In the genomic region with DNA sequence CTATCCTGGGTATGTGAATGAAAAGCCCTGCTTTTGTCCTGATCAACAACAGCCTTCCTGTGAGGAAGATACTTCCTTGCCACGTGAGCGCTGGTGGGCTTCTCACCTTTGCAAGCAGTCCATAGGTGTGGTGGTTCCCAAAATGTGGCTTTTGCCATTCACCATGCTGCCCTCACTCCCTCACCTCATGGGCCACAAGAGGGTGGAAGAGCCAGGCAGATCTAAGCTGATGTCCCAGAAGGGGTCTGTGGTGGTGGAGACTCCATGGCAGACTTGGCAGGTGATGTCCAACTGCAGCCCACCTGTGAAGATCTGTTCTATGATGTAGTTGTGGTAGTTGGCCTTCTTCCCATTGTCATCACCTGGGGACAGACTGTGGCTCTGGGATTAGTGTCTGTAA, we compare ENCODE assay signal across 26 cellular contexts.
"Had no signal": no experiment of that assay in that cellular context is flagged by ENCODE, and none has a peak within 500 bp of the region (broad histone marks: within the 10 kb centered on the region; RNA-seq: fewer than 3 reads in every experiment).

No MANE protein-coding gene starts in this region.

- H3K4me1 ChIP-seq: left ventricle myocardium inferior, neural progenitor cell, parathyroid adenoma, right atrium auricular region, right lobe of liver, stomach, testis, thyroid gland, transverse colon, upper lobe of left lung had no signal

- H3K4me3 ChIP-seq: hepatocyte, left ventricle myocardium inferior, lung, neural progenitor cell, right atrium auricular region, right lobe of liver, smooth muscle cell, stomach, testis, thyroid gland, transverse colon, upper lobe of left lung had no signal

- H3K4me2 ChIP-seq: hepatocyte, neural progenitor cell, smooth muscle cell had no signal

- H3K9me3 ChIP-seq: right lobe of liver, testis, thyroid gland had no signal

- H3K79me2 ChIP-seq: hepatocyte, parathyroid adenoma had no signal

- ATAC-seq: natural killer cell; right lobe of liver; stimulated activated naive B cell treated with anti-CD40 and anti-IgM and Interleukin-4, amounts not matched to agents 10 μg/mL and 1 μg/mL and 100 μg/mL, for 72 hours; stimulated activated naive CD8-positive, alpha-beta T cell treated with anti-CD3 and anti-CD28 coated beads, Interleukin-15, Interleukin-2, amounts not matched to agents 100 U/mL and 50 U/mL, for 24 hours had no signal

- DNase-seq: islet precursor cell; left ventricle myocardium inferior; mesendoderm; naive B cell; natural killer cell; nephron progenitor cell; occipital lobe; right lobe of liver; stimulated activated CD4-positive, alpha-beta T cell treated with anti-CD3 and anti-CD28 coated beads, Interleukin-1b, Interleukin-23, amount 100 ng/mL, for 48 hours; stimulated activated CD4-positive, alpha-beta T cell treated with anti-CD3 and anti-CD28 coated beads, Interleukin-2, amount 100 ng/mL, for 48 hours; stimulated activated CD4-positive, alpha-beta T cell treated with anti-CD3 and anti-CD28 coated beads, Interleukin-4, amount 100 ng/mL, for 4 hours; stimulated activated CD8-positive, alpha-beta memory T cell treated with anti-CD3 and anti-CD28 coated beads, Interleukin-4, amount 100 ng/mL, for 48 hours; stimulated activated naive B cell treated with anti-CD40 and anti-IgM and Interleukin-4, amounts not matched to agents 10 μg/mL and 1 μg/mL and 100 μg/mL, for 72 hours; stimulated activated naive CD8-positive, alpha-beta T cell treated with anti-CD3 and anti-CD28 coated beads, Interleukin-15, Interleukin-2, amounts not matched to agents 100 U/mL and 50 U/mL, for 24 hours; stomach; testis; thyroid gland; transverse colon; upper lobe of left lung had no signal

- H3K27ac ChIP-seq: hepatocyte, left ventricle myocardium inferior, neural progenitor cell, neutrophil, parathyroid adenoma, right atrium auricular region, right lobe of liver, stomach, testis, thyroid gland, transverse colon, upper lobe of left lung had no signal

- H2AFZ ChIP-seq: hepatocyte, neural progenitor cell, parathyroid adenoma had no signal

- H3K36me3 ChIP-seq: neural progenitor cell, neutrophil, right lobe of liver, transverse colon had no signal

- H3K9ac ChIP-seq: neural progenitor cell, parathyroid adenoma had no signal

- H3K27me3 ChIP-seq: hepatocyte, neural progenitor cell, neutrophil, right atrium auricular region, right lobe of liver, stomach, testis, thyroid gland, transverse colon, upper lobe of left lung had no signal
